Comparison of ENCODE assay signal across 17 cellular contexts in genomic region chr12:81143057-81143456, GRCh38.
"Had no signal": no experiment of that assay in that cellular context is flagged by ENCODE, and none has a peak within 500 bp of the region (broad histone marks: within the 10 kb centered on the region; RNA-seq: fewer than 3 reads in every experiment).

No MANE protein-coding gene starts in this region.

- H3K9me3 Mint-ChIP-seq: activated naive CD4-positive, alpha-beta T cell treated with anti-CD3 and anti-CD28 coated beads, Interleukin-2, amount 50 U/mL, for 24 hours; endodermal cell; memory B cell had no signal

- H3K36me3 Mint-ChIP-seq: activated naive CD4-positive, alpha-beta T cell treated with anti-CD3 and anti-CD28 coated beads, Interleukin-2, amount 50 U/mL, for 24 hours; memory B cell; stimulated activated effector memory CD8-positive, alpha-beta T cell treated with anti-CD3 and anti-CD28 coated beads, Interleukin-12 subunit alpha, Interleukin-12 subunit beta, amount 100 ng/mL, for 72 hours had no signal

- DNase-seq: activated T-cell treated with anti-CD3 and anti-CD28 coated beads, Interleukin-2, amount 50 U/mL, for 1 hour; amygdala; brain microvascular endothelial cell; cerebellar nuclear complex; dermis blood vessel endothelial cell; endodermal cell; erythroblast; hippocampal formation; kidney glomerular epithelial cell; substantia nigra; transverse colon had no signal

- H3K9me3 ChIP-seq: transverse colon had no signal

- H3K27ac ChIP-seq: brain microvascular endothelial cell, skin epidermis, transverse colon had no signal

- H3K4me1 ChIP-seq: transverse colon had no signal

- H3K27ac Mint-ChIP-seq: activated naive CD4-positive, alpha-beta T cell treated with anti-CD3 and anti-CD28 coated beads, Interleukin-2, amount 50 U/mL, for 24 hours; endodermal cell; memory B cell; stimulated activated effector memory CD8-positive, alpha-beta T cell treated with anti-CD3 and anti-CD28 coated beads, Interleukin-12 subunit alpha, Interleukin-12 subunit beta, amount 100 ng/mL, for 72 hours had no signal

- H3K4me3 ChIP-seq: skin epidermis, transverse colon had no signal

- ATAC-seq: activated CD4-positive, CD25-positive, alpha-beta regulatory T cell treated with anti-CD3 and anti-CD28 coated beads, Interleukin-2, amount 50 U/mL, for 24 hours; stimulated activated effector memory CD8-positive, alpha-beta T cell treated with anti-CD3 and anti-CD28 coated beads, Interleukin-12 subunit alpha, Interleukin-12 subunit beta, amount 100 ng/mL, for 72 hours had no signal

- H3K36me3 ChIP-seq: brain microvascular endothelial cell, transverse colon had no signal

- H3K27me3 ChIP-seq: brain microvascular endothelial cell, transverse colon had no signal

- H3K27me3 Mint-ChIP-seq: activated naive CD4-positive, alpha-beta T cell treated with anti-CD3 and anti-CD28 coated beads, Interleukin-2, amount 50 U/mL, for 24 hours; memory B cell had no signal

- H3K4me1 Mint-ChIP-seq: activated naive CD4-positive, alpha-beta T cell treated with anti-CD3 and anti-CD28 coated beads, Interleukin-2, amount 50 U/mL, for 24 hours; memory B cell; stimulated activated effector memory CD8-positive, alpha-beta T cell treated with anti-CD3 and anti-CD28 coated beads, Interleukin-12 subunit alpha, Interleukin-12 subunit beta, amount 100 ng/mL, for 72 hours had no signal

- H3K4me3 Mint-ChIP-seq: activated naive CD4-positive, alpha-beta T cell treated with anti-CD3 and anti-CD28 coated beads, Interleukin-2, amount 50 U/mL, for 24 hours; endodermal cell; memory B cell; neural crest cell; stimulated activated effector memory CD8-positive, alpha-beta T cell treated with anti-CD3 and anti-CD28 coated beads, Interleukin-12 subunit alpha, Interleukin-12 subunit beta, amount 100 ng/mL, for 72 hours had no signal
